Comparison of ENCODE assay signal across 8 cellular contexts in genomic region chr1:211260161-211261107, GRCh38. TPM values are rescaled to one million over a fixed set of nuclear protein-coding genes. Genes with fewer than 3 reads are reported as not detected.
DNase-seq lines count a peak whose midpoint lies in the region; ATAC-seq, FAIRE-seq and TF ChIP-seq lines count a peak whose summit lies in the region.

No MANE protein-coding gene starts in this region.

- peak; percentile 80 for DNase-seq in ACHN
- peak; percentile 77 for DNase-seq in NCI-H2227 treated with DMSO at 0.1 percent for 48 hours (lab: John Stamatoyannopoulos, UW)
- peak; percentile 49 for DNase-seq in activated CD4-positive, CD25-positive, alpha-beta regulatory T cell treated with anti-CD3 and anti-CD28 coated beads, Interleukin-2, amount 50 U/mL, for 16 hours (ENCODE audit: low read depth, low spot score)
- peak; percentile 19 to 24 for DNase-seq in central memory CD8-positive, alpha-beta T cell (ENCODE audit: low spot score in 2 of 2)
- peak; percentile 93 for DNase-seq in kidney
- DNase-seq in stimulated activated CD4-positive, alpha-beta T cell treated with anti-CD3 and anti-CD28 coated beads, Interleukin-15, amount 100 ng/mL, for 1 hour (ENCODE audit: low read depth in 1 of 2, low spot score in 1 of 2), result peak; percentile 34 to 39

- no peaks in the 10 kb centered on the region for H3K27me3 Mint-ChIP-seq in central memory CD8-positive, alpha-beta T cell

- intact Hi-C loops in kidney (cut with DNase I), result no loop called here

- peak overlapping the region; percentile 59 to 68 for H3K9ac ChIP-seq in kidney (ENCODE audit: low read length in 2 of 2)

- peak; percentile 31 for ATAC-seq in GM18858 (IDR thresholded peaks at IDR 0.05; ENCODE audit: unreplicated experiment)
- ATAC-seq in HG03095 (IDR thresholded peaks at IDR 0.05; ENCODE audit: unreplicated experiment), result peak; percentile 39
- ATAC-seq in central memory CD8-positive, alpha-beta T cell (replicated peaks; ENCODE audit: extremely low read depth, poor library complexity, severe bottlenecking), result peak; percentile 26

- in situ Hi-C loops in ACHN (cut with HindIII; ENCODE audit: low pct_ligation_motif_present, low pct_unique_long_range_greater_than_20kb, low sequenced_read_pairs), result no loop called here

- peak overlapping the region; percentile 95 for H3K4me3 Mint-ChIP-seq in central memory CD8-positive, alpha-beta T cell

- peak overlapping the region; percentile 95 for H3K27ac Mint-ChIP-seq in central memory CD8-positive, alpha-beta T cell (ENCODE audit: low read depth)

- H3K4me3 ChIP-seq in kidney (ENCODE audit: low read length in 2 of 2), result peak overlapping the region; percentile 65 to 87

- no peaks in the 10 kb centered on the region for H3K9me3 Mint-ChIP-seq in central memory CD8-positive, alpha-beta T cell

- H3K4me1 Mint-ChIP-seq in central memory CD8-positive, alpha-beta T cell, result peaks cover 20% of the 10 kb centered on the region

- no peaks in the 10 kb centered on the region for H3K9me3 ChIP-seq in kidney (ENCODE audit: control insufficient read depth in 1 of 2, low read length in 2 of 2)

- peaks cover 0 to 6% of the 10 kb centered on the region in 2 donors for H3K4me1 ChIP-seq in kidney (ENCODE audit: control insufficient read depth in 1 of 2, insufficient read depth in 1 of 2, low read depth in 1 of 2, low read length in 2 of 2)

- peaks cover 25% of the 10 kb centered on the region for H3K36me3 Mint-ChIP-seq in central memory CD8-positive, alpha-beta T cell (ENCODE audit: insufficient read depth)

- H3K27ac ChIP-seq in kidney (ENCODE audit: low read depth in 2 of 2, low read length in 2 of 2), result peak overlapping the region; percentile 77 to 78

- H3K36me3 ChIP-seq in kidney (ENCODE audit: control insufficient read depth in 1 of 2, insufficient read depth in 2 of 2, low read length in 2 of 2), result no peaks in the 10 kb centered on the region

- TF ChIP-seq CTCF in kidney (IDR thresholded peaks at IDR 0.05; ENCODE audit: borderline replicate concordance, extremely low read depth, insufficient read depth), result no peak

- no peak for FAIRE-seq in kidney (lab: Jason Lieb, UNC)

RNA-seq across cellular contexts. Expression of gene RCOR3, which starts 1.3 kb away (rescaled TPM):
- 64.9 TPM for total RNA-seq in kidney
- polyA plus RNA-seq in kidney (ENCODE audit: insufficient read depth, low read depth, low replicate concordance), result 19.8 TPM

Comparison
In these comparisons a context has a peak if more than half of its experiments do, and no peak if none do; other contexts are left out.
1. Peak in every context shown above with its lines: DNase-seq, ATAC-seq, H3K4me3 ChIP-seq and H3K27ac ChIP-seq.
2. DNase-seq: peak in every context shown above with its lines; median percentile 93 in kidney; 80 in ACHN; 77 in NCI-H2227 treated with DMSO at 0.1 percent for 48 hours; 49 in activated CD4-positive, CD25-positive, alpha-beta regulatory T cell treated with anti-CD3 and anti-CD28 coated beads, Interleukin-2, amount 50 U/mL, for 16 hours; 36 in stimulated activated CD4-positive, alpha-beta T cell treated with anti-CD3 and anti-CD28 coated beads, Interleukin-15, amount 100 ng/mL, for 1 hour; 22 in central memory CD8-positive, alpha-beta T cell.